In genomic region chr5:149510136-149510535, GRCh38 we compare ENCODE assay signal across 23 cellular contexts.
"Had no signal": no experiment of that assay in that cellular context is flagged by ENCODE, and none has a peak within 500 bp of the region (broad histone marks: within the 10 kb centered on the region; RNA-seq: fewer than 3 reads in every experiment).

No MANE protein-coding gene starts in this region.

- H3K27ac Mint-ChIP-seq: activated naive CD8-positive, alpha-beta T cell treated with anti-CD3 and anti-CD28 coated beads for 36 hours; activated T-helper 1 cell treated with anti-CD3 and anti-CD28 coated beads, Interleukin-12 subunit alpha, Interleukin-12 subunit beta, Interleukin-2, Interleukin-4 antibody, amounts not matched to agents 30 ng/mL and 10 ng/mL and 1 ng/mL, durations not matched to agents 14 hours and 24 hours and 36 hours; endodermal cell; natural killer cell treated with Interleukin-12 subunit alpha and Interleukin-12 subunit beta and Interleukin-15 and Interleukin-18, amount 100 ng/mL, for 72 hours; stimulated activated memory B cell treated with anti-CD40 and anti-IgM and Interleukin-4, amounts not matched to agents 10 μg/mL and 1 μg/mL and 100 μg/mL, for 72 hours; T-helper 2 cell treated with Interferon-gamma antibody and Interleukin-4, amounts not matched to agents 5 μg/mL and 100 μg/mL, for 36 hours had no signal

- H3K9me3 Mint-ChIP-seq: activated naive CD8-positive, alpha-beta T cell treated with anti-CD3 and anti-CD28 coated beads for 36 hours; activated T-helper 1 cell treated with anti-CD3 and anti-CD28 coated beads, Interleukin-12 subunit alpha, Interleukin-12 subunit beta, Interleukin-2, Interleukin-4 antibody, amounts not matched to agents 30 ng/mL and 10 ng/mL and 1 ng/mL, durations not matched to agents 14 hours and 24 hours and 36 hours; endodermal cell; natural killer cell treated with Interleukin-12 subunit alpha and Interleukin-12 subunit beta and Interleukin-15 and Interleukin-18, amount 100 ng/mL, for 72 hours; stimulated activated memory B cell treated with anti-CD40 and anti-IgM and Interleukin-4, amounts not matched to agents 10 μg/mL and 1 μg/mL and 100 μg/mL, for 72 hours; T-helper 2 cell treated with Interferon-gamma antibody and Interleukin-4, amounts not matched to agents 5 μg/mL and 100 μg/mL, for 36 hours had no signal

- H3K27ac ChIP-seq: parathyroid adenoma, upper lobe of left lung, VCaP had no signal

- H3K27me3 ChIP-seq: gastroesophageal sphincter, upper lobe of left lung had no signal

- H3K9me3 ChIP-seq: gastroesophageal sphincter, upper lobe of left lung had no signal

- DNase-seq: activated CD4-positive, CD25-positive, alpha-beta regulatory T cell treated with anti-CD3 and anti-CD28 coated beads, Interleukin-2, amount 50 U/mL, for 72 hours; activated CD8-positive, alpha-beta memory T cell treated with anti-CD3 and anti-CD28 coated beads, Interleukin-2, amount 50 U/mL, for 48 hours; activated gamma-delta T cell treated with Interleukin-2 at 50 U/mL for 16 hours; activated naive CD8-positive, alpha-beta T cell treated with anti-CD3 and anti-CD28 coated beads for 36 hours; amniotic stem cell; cortex of kidney; endodermal cell; head of caudate nucleus; islet precursor cell; left cardiac atrium; midbrain; small intestine; stimulated activated CD4-positive, alpha-beta T cell treated with anti-CD3 and anti-CD28 coated beads, Interleukin-15, amount 100 ng/mL, for 24 hours; upper lobe of left lung had no signal

- FAIRE-seq: small intestine had no signal

- H2AFZ ChIP-seq: parathyroid adenoma had no signal

- H3K9ac ChIP-seq: parathyroid adenoma had no signal

- H3K27me3 Mint-ChIP-seq: activated naive CD8-positive, alpha-beta T cell treated with anti-CD3 and anti-CD28 coated beads for 36 hours; natural killer cell treated with Interleukin-12 subunit alpha and Interleukin-12 subunit beta and Interleukin-15 and Interleukin-18, amount 100 ng/mL, for 72 hours; stimulated activated memory B cell treated with anti-CD40 and anti-IgM and Interleukin-4, amounts not matched to agents 10 μg/mL and 1 μg/mL and 100 μg/mL, for 72 hours had no signal

- ATAC-seq: gastroesophageal sphincter; left cardiac atrium; natural killer cell treated with Interleukin-12 subunit alpha and Interleukin-12 subunit beta and Interleukin-15 and Interleukin-18, amount 100 ng/mL, for 72 hours; sciatic nerve; SK-N-SH treated with all-trans-retinoic acid at 6 μM for 48 hours; stimulated activated memory B cell treated with anti-CD40 and anti-IgM and Interleukin-4, amounts not matched to agents 10 μg/mL and 1 μg/mL and 100 μg/mL, for 72 hours had no signal

- H3K4me3 Mint-ChIP-seq: activated naive CD8-positive, alpha-beta T cell treated with anti-CD3 and anti-CD28 coated beads for 36 hours; activated T-helper 1 cell treated with anti-CD3 and anti-CD28 coated beads, Interleukin-12 subunit alpha, Interleukin-12 subunit beta, Interleukin-2, Interleukin-4 antibody, amounts not matched to agents 30 ng/mL and 10 ng/mL and 1 ng/mL, durations not matched to agents 14 hours and 24 hours and 36 hours; endodermal cell; natural killer cell treated with Interleukin-12 subunit alpha and Interleukin-12 subunit beta and Interleukin-15 and Interleukin-18, amount 100 ng/mL, for 72 hours; stimulated activated memory B cell treated with anti-CD40 and anti-IgM and Interleukin-4, amounts not matched to agents 10 μg/mL and 1 μg/mL and 100 μg/mL, for 72 hours; T-helper 2 cell treated with Interferon-gamma antibody and Interleukin-4, amounts not matched to agents 5 μg/mL and 100 μg/mL, for 36 hours had no signal

- H3K4me3 ChIP-seq: gastroesophageal sphincter, upper lobe of left lung had no signal
